In genomic region chr1:194476351-194476750, GRCh38 we compare ENCODE assay signal across 3 cellular contexts.
TF ChIP-seq lines count a peak whose summit lies in the region.

No MANE protein-coding gene starts in this region.

TF ChIP-seq in SK-N-SH treated with all-trans-retinoic acid at 6 μM for 48 hours, 23 proteins besides CTCF, POLR2A, EP300 and RAD21:
- TF ChIP-seq ZNF565 (CRISPR knock-in tag; conservative IDR thresholded peaks at IDR 0.05; ENCODE audit: low read depth) = no peak
- no peak for TF ChIP-seq TOX (CRISPR knock-in tag; IDR thresholded peaks at IDR 0.05; ENCODE audit: borderline replicate concordance)
- TF ChIP-seq RARB (CRISPR knock-in tag; IDR thresholded peaks at IDR 0.05) = no peak
- TF ChIP-seq PATZ1 (CRISPR knock-in tag; IDR thresholded peaks at IDR 0.05; ENCODE audit: borderline replicate concordance) = no peak
- no peak for TF ChIP-seq OSR1 (CRISPR knock-in tag; IDR thresholded peaks at IDR 0.05)
- TF ChIP-seq ESRRG (CRISPR knock-in tag; IDR thresholded peaks at IDR 0.05) = no peak

TF ChIP-seq in SK-N-SH, 30 proteins besides CTCF, POLR2A, EP300 and RAD21:
- no peak for TF ChIP-seq GABPA (IDR thresholded peaks at IDR 0.05; ENCODE audit: low read depth)
- no peak for TF ChIP-seq USF1 (IDR thresholded peaks at IDR 0.05; ENCODE audit: borderline replicate concordance, low read depth)
- no peak for TF ChIP-seq IRF3 (IDR thresholded peaks at IDR 0.05; ENCODE audit: low read depth, low read length)
- TF ChIP-seq RXRA (IDR thresholded peaks at IDR 0.05; ENCODE audit: borderline replicate concordance, low read depth) = no peak
- TF ChIP-seq RCOR1 (IDR thresholded peaks at IDR 0.05; ENCODE audit: low read length) = no peak
- no peak for TF ChIP-seq REST (IDR thresholded peaks at IDR 0.05; ENCODE audit: low read depth, low read length)
- TF ChIP-seq FOXJ3 (CRISPR knock-in tag; IDR thresholded peaks at IDR 0.05) = no peak
- no peak for TF ChIP-seq TEAD4 (IDR thresholded peaks at IDR 0.05; ENCODE audit: borderline replicate concordance, insufficient read depth)
- TF ChIP-seq JUND (IDR thresholded peaks at IDR 0.05) = no peak
- no peak for TF ChIP-seq MEF2A (IDR thresholded peaks at IDR 0.05; ENCODE audit: borderline replicate concordance, low read depth)
- no peak for TF ChIP-seq SIN3A (IDR thresholded peaks at IDR 0.05; ENCODE audit: borderline replicate concordance, low read depth, low read length)
- TF ChIP-seq ELF1 (IDR thresholded peaks at IDR 0.05) = no peak
- no peak for TF ChIP-seq NFIC (IDR thresholded peaks at IDR 0.05; ENCODE audit: borderline replicate concordance)
- no peak for TF ChIP-seq SMC3 (IDR thresholded peaks at IDR 0.05; ENCODE audit: low read depth, low read length)

TF ChIP-seq in H1, 55 proteins besides CTCF, POLR2A, EP300 and RAD21:
- TF ChIP-seq CREB1 (IDR thresholded peaks at IDR 0.05) (no peak), MAFK (IDR thresholded peaks at IDR 0.05; ENCODE audit: low read depth, low read length) (no peak), SIX5 (IDR thresholded peaks at IDR 0.05; ENCODE audit: low read depth, low read length) (no peak), CHD1 (IDR thresholded peaks at IDR 0.05; ENCODE audit: low read depth, low read length) (no peak), NANOG (IDR thresholded peaks at IDR 0.05; ENCODE audit: insufficient read depth, low read depth, low read length, poor library complexity, severe bottlenecking) (no peak), CBX5 (IDR thresholded peaks at IDR 0.05; ENCODE audit: low read depth, low read length) (no peak), TAF7 (optimal IDR thresholded peaks at IDR 0.05; ENCODE audit: borderline replicate concordance, low read depth, low read length) (no peak), KDM5A (IDR thresholded peaks at IDR 0.05; ENCODE audit: low read length) (no peak), POLR2AphosphoS5 (IDR thresholded peaks at IDR 0.05; ENCODE audit: low read depth, low read length) (no peak), USF2 (IDR thresholded peaks at IDR 0.05; ENCODE audit: low read length) (no peak), PHF8 (conservative IDR thresholded peaks at IDR 0.05; ENCODE audit: low read depth, low read length) (no peak), SP1 (IDR thresholded peaks at IDR 0.05; ENCODE audit: low read depth, low read length) (no peak), CHD7 (IDR thresholded peaks at IDR 0.05; ENCODE audit: insufficient replicate concordance, low read length) (no peak), ZNF274 (IDR thresholded peaks at IDR 0.05; ENCODE audit: borderline replicate concordance, extremely low read depth, low read length) (no peak), GABPA (IDR thresholded peaks at IDR 0.05; ENCODE audit: borderline replicate concordance, insufficient read depth, low read length) (no peak), FOSL1 (IDR thresholded peaks at IDR 0.05; ENCODE audit: insufficient read depth, low read depth, low read length) (no peak), TBP (IDR thresholded peaks at IDR 0.05; ENCODE audit: low read depth, low read length) (no peak), HDAC2 (IDR thresholded peaks at IDR 0.05; ENCODE audit: borderline replicate concordance in 1 of 2, low read depth in 2 of 2, low read length in 2 of 2) (no peak), JUN (IDR thresholded peaks at IDR 0.05; ENCODE audit: low read depth, low read length) (no peak), HDAC6 (IDR thresholded peaks at IDR 0.05; ENCODE audit: low read depth, low read length) (no peak)
